In the genomic region with DNA sequence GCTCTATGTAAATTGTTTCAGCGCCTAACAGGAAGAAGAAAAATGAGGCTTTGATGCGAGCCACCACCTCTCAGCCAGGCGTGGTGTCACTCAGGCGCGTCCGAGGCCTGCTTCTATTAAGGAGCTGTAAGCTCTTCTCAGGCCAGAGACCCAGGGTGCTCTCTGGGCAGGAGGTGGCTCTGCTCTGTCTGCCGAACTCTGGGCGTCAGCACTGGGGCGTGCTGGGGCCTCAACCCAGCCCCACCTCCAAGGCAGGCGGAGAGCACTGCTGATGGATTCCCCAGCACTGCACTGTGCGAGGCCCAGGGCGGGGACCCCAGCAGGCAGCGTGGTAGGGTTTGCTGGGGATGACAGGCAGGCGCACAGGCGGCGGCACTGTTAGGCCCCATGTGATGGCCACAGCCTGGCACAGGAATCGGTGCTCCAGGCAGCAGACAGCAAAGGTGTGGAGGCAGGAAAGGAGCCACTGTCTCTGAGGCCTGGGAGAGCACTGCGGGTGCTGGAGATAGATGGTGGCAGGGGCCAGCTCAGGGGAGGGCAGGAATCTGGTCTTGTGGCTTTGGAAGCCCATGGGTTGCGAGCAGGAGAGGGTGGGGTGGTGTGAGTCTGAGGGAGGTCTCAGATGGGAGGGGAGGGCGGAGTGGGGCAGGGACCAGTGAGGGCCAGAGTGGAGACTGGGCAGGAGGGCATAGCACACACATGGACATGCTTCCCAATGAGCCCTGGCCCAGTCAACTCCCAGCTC, we compare ENCODE assay signal across 10 cellular contexts.
DNase-seq lines count a peak whose midpoint lies in the region; ATAC-seq, FAIRE-seq and TF ChIP-seq lines count a peak whose summit lies in the region.
"Had no signal": no experiment of that assay in that cellular context is flagged by ENCODE, and none has a peak within 500 bp of the region (broad histone marks: within the 10 kb centered on the region; RNA-seq: fewer than 3 reads in every experiment).

No MANE protein-coding gene starts in this region.

- peak overlapping the region; percentile 46 for H3K9ac ChIP-seq in SU-DHL-6 (ENCODE audit: low read length)

- peak overlapping the region; percentile 60 for H2AFZ ChIP-seq in SU-DHL-6 (ENCODE audit: low read depth, low read length, severe bottlenecking)

- no peaks in the 10 kb centered on the region for H4K20me1 ChIP-seq in SU-DHL-6 (ENCODE audit: low read depth, low read length)

- no peaks in the 10 kb centered on the region for H3K79me2 ChIP-seq in SU-DHL-6 (ENCODE audit: insufficient read depth, low read length)

- peak overlapping the region; percentile 44 for H3K4me2 ChIP-seq in SU-DHL-6 (ENCODE audit: low read depth, low read length, poor library complexity, severe bottlenecking)

- H3K36me3 Mint-ChIP-seq in naive B cell: no peaks in the 10 kb centered on the region

- no peaks in the 10 kb centered on the region for H3K27me3 Mint-ChIP-seq in naive B cell

- no peak for TF ChIP-seq CTCF in SU-DHL-6 (IDR thresholded peaks at IDR 0.05; ENCODE audit: insufficient read depth, low read length, poor library complexity, severe bottlenecking)

- H3K36me3 ChIP-seq in SU-DHL-6 (ENCODE audit: low read length): no peaks in the 10 kb centered on the region

- peak overlapping the region in 6 of 8 donors; percentile 59 to 86 (median 68) for H3K4me3 Mint-ChIP-seq in naive B cell

- H3K27me3 ChIP-seq in SU-DHL-6 (ENCODE audit: low read length): no peaks in the 10 kb centered on the region

- H3K4me1 Mint-ChIP-seq in naive B cell: peaks cover 41 to 65% (median 57%) of the 10 kb centered on the region in 3 donors

- no peaks in the 10 kb centered on the region for H3K9me3 ChIP-seq in SU-DHL-6 (ENCODE audit: insufficient read depth, low read length)
- H3K9me3 ChIP-seq: psoas muscle had no signal

- no peaks in the 10 kb centered on the region for H3F3A ChIP-seq in SU-DHL-6 (ENCODE audit: insufficient read depth)

- ATAC-seq in GM21737 (IDR thresholded peaks at IDR 0.05; ENCODE audit: unreplicated experiment): peak; percentile 45
- ATAC-seq in naive B cell (ENCODE audit: low read depth in 2 of 2): peak; percentile 94 to 95
- ATAC-seq in HG03439 (IDR thresholded peaks at IDR 0.05; ENCODE audit: unreplicated experiment): no peak
- ATAC-seq: psoas muscle had no signal

- no peaks in the 10 kb centered on the region for H3K9me2 ChIP-seq in SU-DHL-6 (replicated peaks; ENCODE audit: insufficient read depth, low read length)

- H3K27ac ChIP-seq in SU-DHL-6 (ENCODE audit: low read depth, low read length): peak overlapping the region; percentile 48
- H3K27ac ChIP-seq: psoas muscle had no signal

- no peak overlapping the region for H3K4me3 ChIP-seq in SU-DHL-6 (ENCODE audit: insufficient read depth, low read length, poor library complexity, severe bottlenecking)
- H3K4me3 ChIP-seq: psoas muscle had no signal

- peak; percentile 72; the same call in 1 of the 2 replicates for TF ChIP-seq POLR2A in GM12892 (IDR thresholded peaks at IDR 0.05; ENCODE audit: low read depth, low read length)

- H3K9me3 Mint-ChIP-seq in naive B cell: no peaks in the 10 kb centered on the region

- peak overlapping the region; percentile 89 to 97 (median 92) for H3K27ac Mint-ChIP-seq in naive B cell

- FAIRE-seq in GM12892 (lab: Jason Lieb, UNC): peak; percentile 88

- DNase-seq in GM12892 (ENCODE audit: insufficient read length) (peak; percentile 71), naive B cell (peak; percentile 51), iPS-NIHi11 (ENCODE audit: low spot score) (no peak), LoVo (ENCODE audit: low spot score) (no peak)
- DNase-seq in central memory CD4-positive, alpha-beta T cell: no peak
- DNase-seq: activated CD4-positive, CD25-positive, alpha-beta regulatory T cell treated with anti-CD3 and anti-CD28 coated beads, Interleukin-2, amount 50 U/mL, for 72 hours had no signal

Comparison
In these comparisons a context has a peak if more than half of its experiments do, and no peak if none do; other contexts are left out.
1. DNase-seq: peak in GM12892 (single experiment) and naive B cell (single experiment); none in central memory CD4-positive, alpha-beta T cell (single experiment), iPS-NIHi11 (single experiment) and LoVo (single experiment).